In the genomic region with DNA sequence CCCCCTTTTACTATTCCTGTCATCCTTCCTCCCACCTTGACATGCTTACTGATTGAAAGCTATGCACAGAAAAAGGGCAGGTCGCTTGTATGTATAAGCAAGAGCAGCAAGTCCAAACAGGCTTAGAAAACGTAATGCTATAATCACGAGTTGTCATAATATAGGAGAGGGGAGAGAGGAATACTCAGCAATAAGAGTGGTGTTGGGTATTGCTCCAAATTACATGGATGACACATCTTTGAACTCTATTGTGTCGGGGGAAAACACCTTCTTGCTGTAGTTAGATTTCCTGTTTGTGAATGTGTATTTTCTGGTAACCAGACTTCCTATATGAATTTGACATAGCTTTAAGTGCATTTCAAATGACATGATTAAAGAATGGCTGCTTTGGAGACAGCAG, we compare ENCODE assay signal across 10 cellular contexts. TPM values are rescaled to one million over a fixed set of nuclear protein-coding genes. Genes with fewer than 3 reads are reported as not detected.
DNase-seq lines count a peak whose midpoint lies in the region; ATAC-seq, FAIRE-seq and TF ChIP-seq lines count a peak whose summit lies in the region.
"Had no signal": no experiment of that assay in that cellular context is flagged by ENCODE, and none has a peak within 500 bp of the region (broad histone marks: within the 10 kb centered on the region; RNA-seq: fewer than 3 reads in every experiment).

No MANE protein-coding gene starts in this region.

- no peak for TF ChIP-seq POLR2A in H54 (IDR thresholded peaks at IDR 0.05; ENCODE audit: low read depth, low read length)

- ATAC-seq in GM18861 (IDR thresholded peaks at IDR 0.05; ENCODE audit: unreplicated experiment) (peak; percentile 44), HG03565 (IDR thresholded peaks at IDR 0.05; ENCODE audit: unreplicated experiment) (peak; percentile 39), lower lobe of right lung (no peak)

- TF ChIP-seq CTCF in lower lobe of right lung (IDR thresholded peaks at IDR 0.05): no peak
- TF ChIP-seq CTCF in A673 (conservative IDR thresholded peaks at IDR 0.05; ENCODE audit: low read depth, low read length): no peak

- H3K27ac ChIP-seq in lower lobe of right lung: no peak overlapping the region
- H3K27ac ChIP-seq in A673 (ENCODE audit: low read depth, low read length, poor library complexity, severe bottlenecking): no peak overlapping the region

- intact Hi-C loops in lower lobe of right lung (cut with DNase I): no loop called here
- intact Hi-C loops in A673 (cut with micrococcal nuclease; ENCODE audit: unreplicated experiment): loop anchor here (10.0 kb wide), 1 partner anchor 505 kb away; no protein-coding TSS in a partner anchor

- H3K4me1 ChIP-seq in lower lobe of right lung (no peaks in the 10 kb centered on the region), A673 (ENCODE audit: insufficient read depth, low read length, poor library complexity, severe bottlenecking) (no peaks in the 10 kb centered on the region)

- POLR2A ChIA-PET in A673 (lab: Charles Lee; ENCODE audit: low non-redundant PET): interaction anchor here (0.6 kb wide), 1 partner anchor 51 kb away, joined by 15 read pairs; no protein-coding TSS in a partner anchor

- CTCF ChIA-PET in A673 (lab: Charles Lee): no interaction called here

- no peaks in the 10 kb centered on the region for H3K36me3 ChIP-seq in lower lobe of right lung
- H3K36me3 ChIP-seq in A673 (ENCODE audit: insufficient read depth, low read length, poor library complexity, severe bottlenecking): no peaks in the 10 kb centered on the region

- H3K4me3 ChIP-seq in lower lobe of right lung (no peak overlapping the region), A673 (ENCODE audit: low read depth, low read length, poor library complexity, severe bottlenecking) (no peak overlapping the region)

- no TSS peak for BruUV-seq in A673 (replicated peaks; lab: Mats Ljungman, UMichigan)

- no peaks in the 10 kb centered on the region for H3K9me3 ChIP-seq in lower lobe of right lung
- no peaks in the 10 kb centered on the region for H3K9me3 ChIP-seq in A673 (ENCODE audit: low read depth, low read length, poor library complexity, severe bottlenecking)

- no peaks in the 10 kb centered on the region for H3K27me3 ChIP-seq in lower lobe of right lung (ENCODE audit: low read depth)
- H3K27me3 ChIP-seq in A673 (replicated peaks; ENCODE audit: insufficient read depth, low read depth, low read length, poor library complexity): no peaks in the 10 kb centered on the region

- DNase-seq in H54 (ENCODE audit: insufficient read length, low spot score) (no peak), iris pigment epithelial cell (ENCODE audit: low read depth) (peak; percentile 34), NCI-H1694 treated with DMSO at 0.1 percent for 48 hours (lab: John Stamatoyannopoulos, UW) (no peak), lower lobe of right lung (no peak), A673 (ENCODE audit: low spot score) (no peak), SIG-M5 (lab: John Stamatoyannopoulos, UW) (no peak)
- DNase-seq: foreskin melanocyte, H7 had no signal

- peak; percentile 36 for FAIRE-seq in H54 (lab: Jason Lieb, UNC)

RNA-seq across cellular contexts. Expression of a gene that starts 7.5 kb away (rescaled TPM):
- total RNA-seq in lower lobe of right lung (74.3 TPM), A673 (2021) (5.7 and 6.8 TPM in 2 replicates)

Comparison
In these comparisons a context has a peak if more than half of its experiments do, and no peak if none do; other contexts are left out.
1. ATAC-seq: peak in GM18861 (single experiment) and HG03565 (single experiment); none in lower lobe of right lung (0 of 2).